8 cellular contexts compared by ENCODE assay signal in the genomic region with DNA sequence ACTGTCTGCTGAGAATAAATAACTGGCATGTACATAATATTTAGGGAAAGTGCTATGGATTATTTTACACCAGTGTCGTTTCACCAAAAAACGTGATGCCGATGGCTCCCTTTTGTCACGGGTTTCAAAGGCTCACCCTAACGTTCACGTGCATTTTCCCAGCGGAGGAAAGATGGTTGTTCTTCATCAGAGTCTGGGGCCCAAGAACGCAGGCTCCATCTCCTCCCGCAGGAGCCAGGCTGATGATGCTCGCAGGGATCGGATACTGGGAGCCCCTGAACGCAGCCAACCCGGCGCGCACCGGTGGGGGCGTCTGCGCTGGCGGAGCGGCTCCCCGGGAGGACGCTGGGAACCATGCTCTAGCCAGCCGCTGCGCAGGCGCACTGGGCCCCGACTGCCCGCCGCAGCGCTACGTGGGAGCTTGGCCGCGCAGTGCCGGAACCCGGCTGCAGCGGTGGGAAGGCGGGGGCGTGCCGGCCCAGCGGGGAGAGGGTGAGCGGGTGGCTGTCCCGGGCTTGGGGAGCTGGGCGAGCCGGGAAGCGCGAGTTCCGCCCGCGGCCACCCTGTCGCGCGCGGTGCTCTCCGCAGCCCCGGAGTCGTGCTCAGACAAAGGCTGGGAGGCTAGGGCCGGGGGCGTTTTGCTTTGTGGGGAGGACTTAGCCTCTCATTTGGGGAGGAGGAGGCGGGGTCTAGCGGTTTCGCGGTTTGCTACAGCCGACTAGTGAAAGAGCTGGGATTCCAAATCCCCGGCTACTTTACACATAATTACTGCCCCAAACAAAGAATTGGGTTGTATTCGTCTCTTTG. TPM values are rescaled to one million over a fixed set of nuclear protein-coding genes. Genes with fewer than 3 reads are reported as not detected.
DNase-seq lines count a peak whose midpoint lies in the region; TF ChIP-seq lines count a peak whose summit lies in the region.

Gene ZFP69B, plus strand, starts transcription at position 793 of the 807 bp plus-strand sequence. CDS start 486 bp downstream, outside the sequence.

- H3K4me1 ChIP-seq in endodermal cell (ENCODE audit: control insufficient read depth, insufficient read depth, low read length) (no peaks in the 10 kb centered on the region), mesodermal cell (ENCODE audit: control insufficient read depth, insufficient read depth, low read length, poor library complexity, severe bottlenecking) (no peaks in the 10 kb centered on the region)

- no peaks in the 10 kb centered on the region for H3K27me3 ChIP-seq in endodermal cell (ENCODE audit: control insufficient read depth, insufficient read depth, low read length, poor library complexity, severe bottlenecking)

- H3K27ac Mint-ChIP-seq in endodermal cell = peak within 1 kb of the TSS; percentile 93

- peaks cover 41% of the 10 kb centered on the region for H3K9me3 ChIP-seq in endodermal cell (ENCODE audit: control insufficient read depth, low read length)
- peaks cover 39% of the 10 kb centered on the region for H3K9me3 ChIP-seq in mesodermal cell (ENCODE audit: control insufficient read depth, low read length)

- H3K9ac ChIP-seq in endodermal cell (ENCODE audit: extremely low read depth, low read length, poor library complexity, severe bottlenecking) = peak within 1 kb of the TSS; percentile 50

- WGBS in endodermal cell (ENCODE audit: insufficient coverage in 1 of 2, insufficient read length in 1 of 2), 2 experiments = 1 to 4% methylated on average over 31 to 63 of the region's 64 CpGs
- 1 to 2% methylated on average over 43 to 45 of the region's 64 CpGs for WGBS in mesodermal cell (ENCODE audit: insufficient coverage in 2 of 2), 2 experiments

- H3K27ac ChIP-seq in endodermal cell (ENCODE audit: low read depth, low read length) (peak within 1 kb of the TSS; percentile 92), mesodermal cell (ENCODE audit: low read depth, low read length, severe bottlenecking) (peak within 1 kb of the TSS; percentile 93)

- H3K4me3 ChIP-seq in endodermal cell (ENCODE audit: low read length) (peak within 1 kb of the TSS; percentile 83), mesodermal cell (ENCODE audit: extremely low read depth, insufficient read depth, low read length, poor library complexity, severe bottlenecking) (peak within 1 kb of the TSS; percentile 66)

- TF ChIP-seq CTCF in GM20000 (IDR thresholded peaks at IDR 0.05; ENCODE audit: extremely low read depth, missing control alignments) (peak; percentile 27), endodermal cell (conservative IDR thresholded peaks at IDR 0.05) (peak; percentile 14)

- peak within 1 kb of the TSS; percentile 72 for H3K4me3 Mint-ChIP-seq in endodermal cell

- H3K27me3 Mint-ChIP-seq in endodermal cell (ENCODE audit: insufficient read depth) = no peaks in the 10 kb centered on the region

- peaks cover 35% of the 10 kb centered on the region for H3K36me3 Mint-ChIP-seq in endodermal cell (ENCODE audit: low read depth)

- H3K4me1 Mint-ChIP-seq in endodermal cell = peaks cover 14% of the 10 kb centered on the region

- H3K36me3 ChIP-seq in endodermal cell (ENCODE audit: control insufficient read depth, insufficient read depth, low read length) (peaks cover 15% of the 10 kb centered on the region), mesodermal cell (ENCODE audit: control insufficient read depth, insufficient read depth, low read length) (peaks cover 20% of the 10 kb centered on the region)

- peaks cover 40% of the 10 kb centered on the region for H3K9me3 Mint-ChIP-seq in endodermal cell

- peak; percentile 81 for DNase-seq in COLO829 (ENCODE audit: low spot score)
- DNase-seq in GM20000 (ENCODE audit: low spot score) = peak; percentile 96
- DNase-seq in HT1080 (ENCODE audit: low read depth) = peak; percentile 85
- peak; percentile 74 to 79 for DNase-seq in NOMO-1 (lab: John Stamatoyannopoulos, UW; ENCODE audit: unreplicated experiment in 2 of 2)
- peak; percentile 53 for DNase-seq in activated CD8-positive, alpha-beta memory T cell treated with anti-CD3 and anti-CD28 coated beads, Interleukin-2, amount 50 U/mL, for 1 hour (ENCODE audit: extremely low read depth)
- peak; percentile 97 for DNase-seq in endodermal cell
- DNase-seq in stimulated activated CD8-positive, alpha-beta memory T cell treated with anti-CD3 and anti-CD28 coated beads, Interleukin-15, amount 100 ng/mL, for 1 hour (ENCODE audit: low read depth) = peak; percentile 79

RNA-seq across cellular contexts. Expression of gene ZFP69B, which starts in this region (rescaled TPM):
- total RNA-seq in HT1080 (2014; rRNA removed; shearing (Covaris generic)) = 4.0 and 5.0 TPM in 2 replicates
- 6.3 and 6.8 TPM in 2 replicates for polyA plus RNA-seq in HT1080 (2015; cell fraction: cytosol; rRNA removed)
- polyA plus RNA-seq in HT1080 (2015; cell fraction: nucleus; rRNA removed) = 6.8 TPM in 2 replicates
- 10 to 100 TPM in 1 of 2 donors, 1 to 10 TPM in 1; 7.7 to 10.3 TPM for total RNA-seq in endodermal cell
- polyA plus RNA-seq in endodermal cell (2013, experiment 1 of 2) = 9.7 TPM
- 9.7 TPM for polyA plus RNA-seq in endodermal cell (2013, experiment 2 of 2)
- 4.8 TPM for polyA plus RNA-seq in mesodermal cell (2013, experiment 1 of 2)
- 5.0 TPM for polyA plus RNA-seq in mesodermal cell (2013, experiment 2 of 2)

Comparison
In these comparisons a context has a peak if more than half of its experiments do, and no peak if none do; other contexts are left out.
1. Peak in every context shown above with its lines: DNase-seq, H3K4me3 ChIP-seq and H3K27ac ChIP-seq.